8 cellular contexts compared by ENCODE assay signal in the genomic region with DNA sequence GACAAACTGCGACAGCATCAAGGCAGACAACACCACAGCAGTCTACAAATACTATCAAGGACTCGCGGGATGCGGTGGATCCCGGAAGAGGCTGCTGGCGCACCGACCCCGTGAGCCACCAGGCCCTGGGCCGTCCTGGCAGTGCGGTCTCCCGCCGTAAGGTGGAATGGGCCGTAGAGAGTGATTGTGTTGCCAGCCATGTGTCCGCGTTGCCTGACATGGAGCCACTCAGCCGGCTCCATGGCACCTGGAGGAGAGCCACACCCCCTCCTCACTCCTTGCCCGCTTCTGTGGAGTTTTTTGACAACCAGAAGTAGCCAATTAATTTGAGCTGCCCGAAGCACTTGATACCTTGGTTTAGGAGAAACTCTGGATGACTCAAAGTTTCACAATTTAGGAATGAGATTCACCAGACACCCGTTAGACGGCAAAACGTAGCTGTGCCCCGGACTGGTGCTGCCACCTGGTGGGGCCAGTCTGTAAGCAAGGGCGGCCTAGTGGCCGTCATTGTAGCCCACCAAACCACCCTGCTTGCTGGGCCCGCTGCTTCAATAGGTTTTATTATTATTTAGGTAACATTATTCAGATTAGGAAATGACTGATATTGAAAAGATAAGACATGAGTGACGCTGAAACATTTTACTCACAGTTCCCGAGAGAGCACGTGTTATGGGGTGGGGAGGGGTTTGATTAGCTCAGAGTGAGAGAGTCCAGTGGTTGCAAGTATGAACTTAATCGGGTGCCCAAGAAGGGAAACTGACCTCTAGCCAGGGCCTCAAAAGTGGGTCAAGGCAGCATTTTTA. TPM values are rescaled to one million over a fixed set of nuclear protein-coding genes. Genes with fewer than 3 reads are reported as not detected.
DNase-seq lines count a peak whose midpoint lies in the region; ATAC-seq and TF ChIP-seq lines count a peak whose summit lies in the region.

No MANE protein-coding gene starts in this region.

- peak; percentile 85 for ATAC-seq in HG02870 (IDR thresholded peaks at IDR 0.05; ENCODE audit: unreplicated experiment)

- peak; percentile 92 for TF ChIP-seq CTCF in GM12875 (IDR thresholded peaks at IDR 0.05; ENCODE audit: borderline replicate concordance, insufficient read depth, low read depth, low read length)

- H3K4me3 ChIP-seq in GM12875 (ENCODE audit: low read depth, low read length): no peak overlapping the region

- DNase-seq in A172 (ENCODE audit: low spot score) (peak; percentile 79), NCI-H2107 (lab: John Stamatoyannopoulos, UW) (peak; percentile 17), kidney tubule cell (ENCODE audit: low spot score) (peak; percentile 77)
- peak; percentile 69 for DNase-seq in activated CD4-positive, CD25-positive, alpha-beta regulatory T cell treated with anti-CD3 and anti-CD28 coated beads, Interleukin-2, amount 50 U/mL, for 72 hours
- peak; percentile 51 for DNase-seq in central memory CD4-positive, alpha-beta T cell
- peak; percentile 57 to 65 for DNase-seq in stimulated activated CD4-positive, alpha-beta T cell treated with anti-CD3 and anti-CD28 coated beads, Interleukin-4, amount 100 ng/mL, for 4 hours

RNA-seq across cellular contexts. Expression of a gene that starts 10.2 kb away (rescaled TPM):
- 139 and 142 TPM in 2 replicates for total RNA-seq in A172 (2014; rRNA removed; shearing (Covaris generic))

RNA-seq across cellular contexts. Expression of a gene that starts 23.4 kb away (rescaled TPM):
- 21.0 and 25.9 TPM in 2 replicates for total RNA-seq in A172 (2014; rRNA removed; shearing (Covaris generic))

Comparison
In these comparisons a context has a peak if more than half of its experiments do, and no peak if none do; other contexts are left out.
1. DNase-seq: peak in every context shown above with its lines; median percentile 79 in A172; 77 in kidney tubule cell; 69 in activated CD4-positive, CD25-positive, alpha-beta regulatory T cell treated with anti-CD3 and anti-CD28 coated beads, Interleukin-2, amount 50 U/mL, for 72 hours; 61 in stimulated activated CD4-positive, alpha-beta T cell treated with anti-CD3 and anti-CD28 coated beads, Interleukin-4, amount 100 ng/mL, for 4 hours; 51 in central memory CD4-positive, alpha-beta T cell; 17 in NCI-H2107.